In genomic region chr3:124939661-124940060, GRCh38 we compare ENCODE assay signal across 30 cellular contexts. TPM values are rescaled to one million over a fixed set of nuclear protein-coding genes. Genes with fewer than 3 reads are reported as not detected.
"Had no signal": no experiment of that assay in that cellular context is flagged by ENCODE, and none has a peak within 500 bp of the region (broad histone marks: within the 10 kb centered on the region; RNA-seq: fewer than 3 reads in every experiment).

No MANE protein-coding gene starts in this region.

- H3K27me3 ChIP-seq: dorsolateral prefrontal cortex, gastroesophageal sphincter, right atrium auricular region, testis, tibial artery had no signal

- H3K4me3 ChIP-seq: dorsolateral prefrontal cortex, gastroesophageal sphincter, heart left ventricle, lower lobe of right lung, mucosa of descending colon, right atrium auricular region, testis, tibial artery had no signal

- H2AFZ ChIP-seq: parathyroid adenoma had no signal

- H3K27ac Mint-ChIP-seq: memory B cell; mesothelial cell of epicardium; naive B cell; natural killer cell treated with Interleukin-12 subunit alpha and Interleukin-12 subunit beta and Interleukin-15 and Interleukin-18, amount 100 ng/mL, for 72 hours; progenitor cell of endocrine pancreas; stimulated activated effector memory CD8-positive, alpha-beta T cell treated with anti-CD3 and anti-CD28 coated beads, Interleukin-12 subunit alpha, Interleukin-12 subunit beta, amount 100 ng/mL, for 72 hours; type B pancreatic cell had no signal

- H3K27ac ChIP-seq: dorsolateral prefrontal cortex, epithelial cell of prostate, gastroesophageal sphincter, heart left ventricle, lower lobe of right lung, parathyroid adenoma, right atrium auricular region, testis, tibial artery had no signal

- H3K4me1 ChIP-seq: gastroesophageal sphincter, heart left ventricle, lower lobe of right lung, parathyroid adenoma, right atrium auricular region, testis, tibial artery had no signal

- DNase-seq: dorsolateral prefrontal cortex; effector CD4-positive, alpha-beta T cell; foreskin fibroblast; heart left ventricle; hippocampal formation; left ventricle myocardium superior; lower lobe of right lung; mucosa of descending colon; naive B cell; stimulated activated CD4-positive, alpha-beta T cell treated with anti-CD3 and anti-CD28 coated beads, Interleukin-2, amount 100 ng/mL, for 24 hours; stimulated activated CD4-positive, alpha-beta T cell treated with anti-CD3 and anti-CD28 coated beads, Interleukin-4, amount 100 ng/mL, for 24 hours; stimulated activated naive CD8-positive, alpha-beta T cell treated with anti-CD3 and anti-CD28 coated beads, Interleukin-15, Interleukin-2, amounts not matched to agents 100 U/mL and 50 U/mL, for 24 hours; substantia nigra; testis; tibial artery had no signal

- H3K36me3 ChIP-seq: gastroesophageal sphincter, heart left ventricle, lower lobe of right lung, right atrium auricular region, tibial artery had no signal

- H3K9me3 ChIP-seq: gastroesophageal sphincter, lower lobe of right lung, mucosa of descending colon, right atrium auricular region, testis, tibial artery had no signal

- H3K79me2 ChIP-seq: parathyroid adenoma had no signal

- H3K4me3 Mint-ChIP-seq: memory B cell; mesothelial cell of epicardium; natural killer cell treated with Interleukin-12 subunit alpha and Interleukin-12 subunit beta and Interleukin-15 and Interleukin-18, amount 100 ng/mL, for 72 hours; neural crest cell; stimulated activated effector memory CD8-positive, alpha-beta T cell treated with anti-CD3 and anti-CD28 coated beads, Interleukin-12 subunit alpha, Interleukin-12 subunit beta, amount 100 ng/mL, for 72 hours; type B pancreatic cell had no signal

- ATAC-seq: esophagus mucosa; gastroesophageal sphincter; heart left ventricle; left ventricle myocardium superior; lower lobe of right lung; mucosa of descending colon; natural killer cell treated with Interleukin-12 subunit alpha and Interleukin-12 subunit beta and Interleukin-15 and Interleukin-18, amount 100 ng/mL, for 72 hours; sciatic nerve; stimulated activated effector memory CD8-positive, alpha-beta T cell treated with anti-CD3 and anti-CD28 coated beads, Interleukin-12 subunit alpha, Interleukin-12 subunit beta, amount 100 ng/mL, for 72 hours; stimulated activated naive CD8-positive, alpha-beta T cell treated with anti-CD3 and anti-CD28 coated beads, Interleukin-15, Interleukin-2, amounts not matched to agents 100 U/mL and 50 U/mL, for 24 hours had no signal

- H3K4me1 Mint-ChIP-seq: memory B cell; stimulated activated effector memory CD8-positive, alpha-beta T cell treated with anti-CD3 and anti-CD28 coated beads, Interleukin-12 subunit alpha, Interleukin-12 subunit beta, amount 100 ng/mL, for 72 hours had no signal

- H3K9ac ChIP-seq: parathyroid adenoma had no signal

- H3K36me3 Mint-ChIP-seq: mesothelial cell of epicardium; naive B cell; natural killer cell treated with Interleukin-12 subunit alpha and Interleukin-12 subunit beta and Interleukin-15 and Interleukin-18, amount 100 ng/mL, for 72 hours; stimulated activated effector memory CD8-positive, alpha-beta T cell treated with anti-CD3 and anti-CD28 coated beads, Interleukin-12 subunit alpha, Interleukin-12 subunit beta, amount 100 ng/mL, for 72 hours; type B pancreatic cell had no signal

- H3K27me3 Mint-ChIP-seq: progenitor cell of endocrine pancreas, type B pancreatic cell had no signal

- H3K9me3 Mint-ChIP-seq: naive B cell; natural killer cell treated with Interleukin-12 subunit alpha and Interleukin-12 subunit beta and Interleukin-15 and Interleukin-18, amount 100 ng/mL, for 72 hours; stimulated activated effector memory CD8-positive, alpha-beta T cell treated with anti-CD3 and anti-CD28 coated beads, Interleukin-12 subunit alpha, Interleukin-12 subunit beta, amount 100 ng/mL, for 72 hours; type B pancreatic cell had no signal

RNA-seq across cellular contexts. Expression of gene MUC13, which starts 5.1 kb away (rescaled TPM):
- total RNA-seq: esophagus mucosa, gastroesophageal sphincter, left ventricle myocardium superior, mesothelial cell of epicardium, neural crest cell, osteoblast, progenitor cell of endocrine pancreas, right atrium auricular region, sciatic nerve, urinary bladder had no signal
- polyA plus RNA-seq: urinary bladder had no signal
